ENCODE assay signal across 8 cellular contexts in genomic region chr11:2701230-2701629, GRCh38. TPM values are rescaled to one million over a fixed set of nuclear protein-coding genes. Genes with fewer than 3 reads are reported as not detected.
DNase-seq lines count a peak whose midpoint lies in the region; ATAC-seq and TF ChIP-seq lines count a peak whose summit lies in the region.

No MANE protein-coding gene starts in this region.

- no peak for TF ChIP-seq CTCF in thoracic aorta (IDR thresholded peaks at IDR 0.05)

- peak overlapping the region; percentile 83 for H3K4me3 ChIP-seq in thoracic aorta

- no peak for ATAC-seq in activated CD8-positive, alpha-beta memory T cell treated with anti-CD3 and anti-CD28 coated beads, Interleukin-2, amount 10 ng/mL, durations not matched to agents 7 days and 5 days
- no peak for ATAC-seq in thoracic aorta (ENCODE audit: insufficient number of reproducible peaks, low FRiP score, low read depth)
- no peak for ATAC-seq in HG03432 (IDR thresholded peaks at IDR 0.05; ENCODE audit: unreplicated experiment)

- H3K27ac ChIP-seq in thoracic aorta = peak overlapping the region; percentile 89 to 94

- CTCF ChIA-PET in activated CD8-positive, alpha-beta memory T cell treated with anti-CD3 and anti-CD28 coated beads, Interleukin-2, amount 10 ng/mL, durations not matched to agents 7 days and 5 days (lab: Charles Lee) = interaction anchor here (1.3 kb wide), 1 partner anchor 12 kb away, joined by 4 read pairs; no protein-coding TSS in a partner anchor

- no peaks in the 10 kb centered on the region for H3K27me3 ChIP-seq in thoracic aorta (replicated peaks; ENCODE audit: insufficient read depth)

- H3K4me1 ChIP-seq in thoracic aorta (ENCODE audit: control insufficient read depth in 1 of 2, low read depth in 2 of 2) = peaks cover 0 to 13% of the 10 kb centered on the region in 2 donors

- H3K27me3 Mint-ChIP-seq in activated CD8-positive, alpha-beta memory T cell treated with anti-CD3 and anti-CD28 coated beads, Interleukin-2, amount 10 ng/mL, durations not matched to agents 7 days and 5 days = no peaks in the 10 kb centered on the region
- peaks cover 5% of the 10 kb centered on the region for H3K27me3 Mint-ChIP-seq in activated naive CD8-positive, alpha-beta T cell treated with anti-CD3 and anti-CD28 coated beads for 36 hours

- no peaks in the 10 kb centered on the region for H3K9me3 Mint-ChIP-seq in activated CD8-positive, alpha-beta memory T cell treated with anti-CD3 and anti-CD28 coated beads, Interleukin-2, amount 10 ng/mL, durations not matched to agents 7 days and 5 days (ENCODE audit: low read depth)
- H3K9me3 Mint-ChIP-seq in activated naive CD8-positive, alpha-beta T cell treated with anti-CD3 and anti-CD28 coated beads for 36 hours = peaks cover 5% of the 10 kb centered on the region

- H3K36me3 ChIP-seq in thoracic aorta = no peaks in the 10 kb centered on the region

- no peaks in the 10 kb centered on the region for H3K9me3 ChIP-seq in thoracic aorta

- peak overlapping the region; percentile 49 for H3K27ac Mint-ChIP-seq in activated CD8-positive, alpha-beta memory T cell treated with anti-CD3 and anti-CD28 coated beads, Interleukin-2, amount 10 ng/mL, durations not matched to agents 7 days and 5 days
- H3K27ac Mint-ChIP-seq in activated naive CD8-positive, alpha-beta T cell treated with anti-CD3 and anti-CD28 coated beads for 36 hours = no peak overlapping the region

- peaks cover 6% of the 10 kb centered on the region for H3K4me1 Mint-ChIP-seq in activated CD8-positive, alpha-beta memory T cell treated with anti-CD3 and anti-CD28 coated beads, Interleukin-2, amount 10 ng/mL, durations not matched to agents 7 days and 5 days
- H3K4me1 Mint-ChIP-seq in activated naive CD8-positive, alpha-beta T cell treated with anti-CD3 and anti-CD28 coated beads for 36 hours = peaks cover 8% of the 10 kb centered on the region

- peaks cover 3% of the 10 kb centered on the region for H3K36me3 Mint-ChIP-seq in activated CD8-positive, alpha-beta memory T cell treated with anti-CD3 and anti-CD28 coated beads, Interleukin-2, amount 10 ng/mL, durations not matched to agents 7 days and 5 days
- H3K36me3 Mint-ChIP-seq in activated naive CD8-positive, alpha-beta T cell treated with anti-CD3 and anti-CD28 coated beads for 36 hours = peaks cover 19% of the 10 kb centered on the region

- peak overlapping the region; percentile 36 for H3K4me3 Mint-ChIP-seq in activated CD8-positive, alpha-beta memory T cell treated with anti-CD3 and anti-CD28 coated beads, Interleukin-2, amount 10 ng/mL, durations not matched to agents 7 days and 5 days
- H3K4me3 Mint-ChIP-seq in activated naive CD8-positive, alpha-beta T cell treated with anti-CD3 and anti-CD28 coated beads for 36 hours = peak overlapping the region; percentile 70

- DNase-seq in activated CD8-positive, alpha-beta memory T cell treated with anti-CD3 and anti-CD28 coated beads, Interleukin-2, amount 10 ng/mL, durations not matched to agents 7 days and 5 days = no peak
- no peak for DNase-seq in activated CD8-positive, alpha-beta memory T cell treated with anti-CD3 and anti-CD28 coated beads, Interleukin-2, amount 50 U/mL, for 48 hours
- no peak for DNase-seq in activated naive CD8-positive, alpha-beta T cell treated with anti-CD3 and anti-CD28 coated beads for 36 hours
- DNase-seq in mesenteric fat pad (ENCODE audit: low spot score) = peak; percentile 77
- DNase-seq in thoracic aorta (ENCODE audit: low spot score) = no peak
- no peak for DNase-seq in HT-29 (ENCODE audit: low spot score)
- DNase-seq in NCI-H2227 treated with DMSO at 0.1 percent for 48 hours (lab: John Stamatoyannopoulos, UW) = no peak

RNA-seq across cellular contexts. Expression of gene KCNQ1OT1, which starts 1.4 kb away (rescaled TPM):
- total RNA-seq in activated CD8-positive, alpha-beta memory T cell treated with anti-CD3 and anti-CD28 coated beads, Interleukin-2, amount 10 ng/mL, durations not matched to agents 7 days and 5 days = under 1 TPM; 0.33 to 0.44 TPM
- total RNA-seq in activated naive CD8-positive, alpha-beta T cell treated with anti-CD3 and anti-CD28 coated beads for 36 hours = under 1 TPM; 0.12 to 0.14 TPM
- 3.0 TPM for total RNA-seq in mesenteric fat pad
- total RNA-seq in thoracic aorta = 1 to 10 TPM; 2.3 to 3.3 TPM
- total RNA-seq in HT-29 (2014; rRNA removed; shearing (Covaris generic)) = 3.0 and 3.2 TPM in 2 replicates
